1 cellular context compared by ENCODE assay signal in genomic region chr6:56024931-56025330, GRCh38.
TF ChIP-seq lines count a peak whose summit lies in the region.

No MANE protein-coding gene starts in this region.

TF ChIP-seq in A549, 52 proteins besides CTCF, POLR2A, EP300 and RAD21 (continued from another document):
- TF ChIP-seq REST (IDR thresholded peaks at IDR 0.05) = no peak
TF ChIP-seq in A549: peak in this region for 0.
